In the genomic region with DNA sequence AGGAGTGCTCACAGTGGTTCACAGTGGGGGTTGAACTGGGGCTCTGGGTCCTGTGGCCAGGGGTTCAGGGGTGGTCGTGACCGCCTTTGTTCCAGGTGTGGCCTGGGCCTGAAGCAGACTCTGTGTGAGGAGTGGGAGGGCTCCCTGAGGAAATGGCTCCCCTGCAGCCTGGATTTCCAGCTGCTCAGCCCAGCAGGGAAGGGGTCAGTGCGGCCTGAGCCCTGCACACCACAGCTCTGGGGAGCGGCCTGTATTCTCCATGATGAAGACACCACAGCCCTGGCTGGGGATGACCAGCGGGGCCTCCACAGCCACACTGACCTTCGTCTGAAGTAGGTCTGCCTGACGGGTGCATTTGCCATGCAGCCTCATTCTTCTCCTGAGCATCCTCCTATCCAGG, we compare ENCODE assay signal across 1 cellular context.
TF ChIP-seq lines count a peak whose summit lies in the region.

No MANE protein-coding gene starts in this region.

TF ChIP-seq in K562, 482 proteins besides CTCF, POLR2A, EP300 and RAD21:
- TF ChIP-seq HNRNPUL1 (IDR thresholded peaks at IDR 0.05; ENCODE audit: low read length) (no peak), KDM1A (IDR thresholded peaks at IDR 0.05) (no peak), ZEB2 (IDR thresholded peaks at IDR 0.05) (no peak), XRCC3 (IDR thresholded peaks at IDR 0.05) (no peak), JUND (IDR thresholded peaks at IDR 0.05; ENCODE audit: borderline replicate concordance, low read depth, low read length) (no peak), JUND (tag; IDR thresholded peaks at IDR 0.05; ENCODE audit: borderline replicate concordance, low read depth, low read length) (no peak)
